Comparison of ENCODE assay signal across 16 cellular contexts in the genomic region with DNA sequence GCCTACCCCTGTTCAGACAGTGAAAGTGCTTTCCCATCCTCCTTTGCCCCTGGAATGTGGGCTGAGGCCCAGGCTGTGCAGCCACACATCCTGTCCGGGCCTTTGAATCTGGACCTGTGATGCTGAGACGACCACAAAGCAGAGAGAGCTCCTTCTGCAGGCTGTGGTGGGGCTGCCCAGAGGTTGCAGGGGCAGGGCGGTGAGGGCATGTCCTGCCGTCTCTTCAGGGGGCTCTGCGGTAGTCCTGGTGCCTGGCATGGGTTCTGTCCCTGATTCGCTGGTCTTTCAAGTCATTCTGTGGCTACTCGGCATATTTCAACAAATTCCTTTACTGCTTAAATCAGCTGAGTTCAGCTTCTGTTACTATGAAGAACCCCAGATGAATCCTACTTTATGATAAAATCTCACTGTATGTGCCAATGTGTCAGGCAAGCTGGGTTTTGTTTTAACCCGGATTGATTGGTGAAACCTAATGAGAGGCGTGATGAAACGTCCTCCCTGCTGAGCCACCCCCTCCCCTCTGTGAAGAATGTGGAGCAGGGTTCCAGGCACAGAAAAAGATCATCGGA.
DNase-seq lines count a peak whose midpoint lies in the region; ATAC-seq and TF ChIP-seq lines count a peak whose summit lies in the region.
"Had no signal": no experiment of that assay in that cellular context is flagged by ENCODE, and none has a peak within 500 bp of the region (broad histone marks: within the 10 kb centered on the region; RNA-seq: fewer than 3 reads in every experiment).

No MANE protein-coding gene starts in this region.

- DNase-seq in H9 (no peak), astrocyte of the spinal cord (ENCODE audit: low read depth, low spot score) (peak; percentile 88), left lobe of liver (ENCODE audit: low spot score) (no peak), sciatic nerve (ENCODE audit: low spot score) (no peak), caudate nucleus (lab: John Stamatoyannopoulos, UW) (no peak)
- no peak for DNase-seq in CD4-positive, alpha-beta T cell
- DNase-seq in effector CD8-positive, alpha-beta T cell (lab: John Stamatoyannopoulos, UW), result no peak
- DNase-seq: activated effector memory CD4-positive, alpha-beta T cell treated with anti-CD3 and anti-CD28 coated beads, Interleukin-2, amount 50 U/mL, for 16 hours; heart left ventricle; KG1; kidney glomerular epithelial cell; naive B cell; NCI-H2227 treated with DMSO at 0.1 percent for 48 hours; stimulated activated naive CD4-positive, alpha-beta T cell treated with Interleukin-2 at 50 U/mL for 16 hours had no signal

- no peaks in the 10 kb centered on the region for H3K9me3 Mint-ChIP-seq in H9
- no peaks in the 10 kb centered on the region for H3K9me3 Mint-ChIP-seq in CD4-positive, alpha-beta T cell

- H3K4me3 Mint-ChIP-seq in H9, result peak overlapping the region in 1 of 2 experiments; percentile 49; a peak in 2 of 5 replicates
- H3K4me3 Mint-ChIP-seq in CD4-positive, alpha-beta T cell, result no peak overlapping the region
- H3K4me3 Mint-ChIP-seq: naive B cell had no signal

- H3K23me2 ChIP-seq in H9 (ENCODE audit: insufficient read length, low read depth, low read length, poor library complexity, severe bottlenecking), result no peaks in the 10 kb centered on the region

- H2AK5ac ChIP-seq in H9 (ENCODE audit: insufficient read length, low read length), result no peak overlapping the region

- H3K4me2 ChIP-seq in H9 (ENCODE audit: insufficient read depth, insufficient read length, low read length), result no peak overlapping the region

- H3T11ph ChIP-seq in H9 (ENCODE audit: low read length), result no peak overlapping the region

- H3K4me3 ChIP-seq in astrocyte of the spinal cord (ENCODE audit: low read depth, low read length), result no peak overlapping the region
- H3K4me3 ChIP-seq: heart left ventricle had no signal

- no peak overlapping the region for H4K91ac ChIP-seq in H9 (ENCODE audit: insufficient read length, low read depth, low read length)

- H3K36me3 Mint-ChIP-seq in H9 (ENCODE audit: insufficient read depth in 1 of 3, low read depth in 3 of 3), result no peaks in the 10 kb centered on the region; a peak in 1 of 7 replicates
- no peaks in the 10 kb centered on the region for H3K36me3 Mint-ChIP-seq in CD4-positive, alpha-beta T cell (ENCODE audit: low read depth)

- WGBS in H9 (ENCODE audit: extremely low coverage, insufficient read length, low lambda C conversion rate), result no CpG with 5 or more reads among the region's 11 CpGs

- intact Hi-C loops in sciatic nerve (cut with DNase I), result no loop called here
- intact Hi-C loops in CD4-positive, alpha-beta T cell (cut with DNase I, micrococcal nuclease), result no loop called here

- CTCF ChIA-PET in CD4-positive, alpha-beta T cell (lab: Charles Lee), result interaction anchor here (0.6 kb wide), 1 partner anchor 72 kb away, joined by 4 read pairs; no protein-coding TSS in a partner anchor

- no peak overlapping the region for H2BK12ac ChIP-seq in H9 (ENCODE audit: insufficient read length, low read depth, low read length)

- H3K4me1 Mint-ChIP-seq in H9, result peaks cover 53 to 54% of the 10 kb centered on the region in 2 experiments
- H3K4me1 Mint-ChIP-seq in CD4-positive, alpha-beta T cell (ENCODE audit: low read depth), result no peaks in the 10 kb centered on the region

- no peaks in the 10 kb centered on the region for H3K27me3 ChIP-seq in H9 (ENCODE audit: insufficient read depth, low read length)
- H3K27me3 ChIP-seq in CD4-positive, alpha-beta T cell (ENCODE audit: control insufficient read depth, insufficient read depth, low read length), result peaks cover 3% of the 10 kb centered on the region

- POLR2A ChIA-PET in CD4-positive, alpha-beta T cell (lab: Charles Lee), result no interaction called here

- no peaks in the 10 kb centered on the region for H3K79me1 ChIP-seq in H9 (ENCODE audit: insufficient read depth, low read depth, low read length, poor library complexity, severe bottlenecking)

- peaks cover 60% of the 10 kb centered on the region for H3K27me3 Mint-ChIP-seq in H9 (ENCODE audit: low read depth)
- H3K27me3 Mint-ChIP-seq in CD4-positive, alpha-beta T cell, result no peaks in the 10 kb centered on the region
- H3K27me3 Mint-ChIP-seq: naive B cell had no signal

- no peak overlapping the region for H2AFZ ChIP-seq in H9 (ENCODE audit: low read length)

- no peak overlapping the region for H3K27ac Mint-ChIP-seq in H9
- no peak overlapping the region for H3K27ac Mint-ChIP-seq in CD4-positive, alpha-beta T cell

- no peak overlapping the region for H3K56ac ChIP-seq in H9 (ENCODE audit: insufficient read length, low read depth, low read length)

- H3K27ac ChIP-seq in H9 (ENCODE audit: insufficient read length, low read depth, low read length) (no peak overlapping the region), caudate nucleus (ENCODE audit: low read depth, low read length) (no peak overlapping the region)
- no peak overlapping the region for H3K27ac ChIP-seq in CD4-positive, alpha-beta T cell (ENCODE audit: low read depth, low read length)
- H3K27ac ChIP-seq: heart left ventricle had no signal

- peaks cover 1% of the 10 kb centered on the region for H4K20me1 ChIP-seq in H9 (ENCODE audit: control insufficient read depth, insufficient read depth, insufficient read length)

- H3K9me3 ChIP-seq in H9 (ENCODE audit: control insufficient read depth, low read depth, low read length), result no peaks in the 10 kb centered on the region
- H3K9me3 ChIP-seq in CD4-positive, alpha-beta T cell (ENCODE audit: control insufficient read depth, low read length), result no peaks in the 10 kb centered on the region
- H3K9me3 ChIP-seq: heart left ventricle had no signal

- no peak overlapping the region for H3K9ac ChIP-seq in H9 (ENCODE audit: extremely low read depth, insufficient read length, low read length)

- H2BK20ac ChIP-seq in H9 (ENCODE audit: low read depth, low read length, poor library complexity, severe bottlenecking), result no peak overlapping the region

- no peak overlapping the region for H4K5ac ChIP-seq in H9 (ENCODE audit: insufficient read length, low read depth, low read length)

- no peak overlapping the region for H2BK5ac ChIP-seq in H9 (ENCODE audit: insufficient read length, low read length)

- H3K23ac ChIP-seq in H9 (ENCODE audit: insufficient read length, low read depth, low read length), result no peak overlapping the region

- TF ChIP-seq CTCF in H9 (conservative IDR thresholded peaks at IDR 0.05), result no peak
- no peak for TF ChIP-seq CTCF in astrocyte of the spinal cord (IDR thresholded peaks at IDR 0.05; ENCODE audit: low read depth, low read length)
- TF ChIP-seq CTCF in CD4-positive, alpha-beta T cell (IDR thresholded peaks at IDR 0.05), result no peak

- no peak overlapping the region; the same call in 1 of the 2 replicates for H3K14ac ChIP-seq in H9 (ENCODE audit: insufficient read depth, low read length)

- no peak overlapping the region for H3K4ac ChIP-seq in H9 (ENCODE audit: low read depth, low read length)

- H3K79me2 ChIP-seq in H9 (ENCODE audit: insufficient read depth, low read length), result no peaks in the 10 kb centered on the region

- ATAC-seq in left lobe of liver (peak; percentile 39), sciatic nerve (peak; percentile 23), GM19035 (IDR thresholded peaks at IDR 0.05; ENCODE audit: unreplicated experiment) (no peak)
- ATAC-seq in CD4-positive, alpha-beta T cell (ENCODE audit: poor library complexity), result no peak
- ATAC-seq: HCT116 had no signal

- no peak overlapping the region for H2BK15ac ChIP-seq in H9 (ENCODE audit: low read depth, low read length)

- in situ Hi-C loops in astrocyte of the spinal cord (cut with HindIII; ENCODE audit: low sequenced_read_pairs), result no loop called here

- no peak overlapping the region for H2BK120ac ChIP-seq in H9 (ENCODE audit: low read depth, low read length, poor library complexity, severe bottlenecking)

- no peak overlapping the region for H4K8ac ChIP-seq in H9 (replicated peaks; ENCODE audit: insufficient read length, low read depth, low read length)

- H3K18ac ChIP-seq in H9 (ENCODE audit: insufficient read length, low read depth, low read length), result peak overlapping the region; percentile 31

- H3K4me1 ChIP-seq in H9 (ENCODE audit: insufficient read depth, low read length), result peaks cover 12% of the 10 kb centered on the region

Comparison
In these comparisons a context has a peak if more than half of its experiments do, and no peak if none do; other contexts are left out.
1. ATAC-seq: peak in left lobe of liver (single experiment) and sciatic nerve (single experiment); none in CD4-positive, alpha-beta T cell (single experiment) and GM19035 (single experiment).